ENCODE assay signal across 16 cellular contexts in genomic region chr3:49790626-49791411, GRCh38. TPM values are rescaled to one million over a fixed set of nuclear protein-coding genes. Genes with fewer than 3 reads are reported as not detected.
DNase-seq lines count a peak whose midpoint lies in the region; ATAC-seq and TF ChIP-seq lines count a peak whose summit lies in the region.
"Had no signal": no experiment of that assay in that cellular context is flagged by ENCODE, and none has a peak within 500 bp of the region (broad histone marks: within the 10 kb centered on the region; RNA-seq: fewer than 3 reads in every experiment).

No MANE protein-coding gene starts in this region.

- H3K9me3 Mint-ChIP-seq in chondrocyte (ENCODE audit: low read depth) (no peaks in the 10 kb centered on the region), nephron progenitor cell (no peaks in the 10 kb centered on the region)
- H3K9me3 Mint-ChIP-seq: activated CD8-positive, alpha-beta T cell treated with anti-CD3 and anti-CD28 coated beads for 36 hours; H9 had no signal

- H3K36me3 ChIP-seq in BLaER1 treated with 17β-estradiol and CSF1 and Interleukin-3, amounts not matched to agents 10 nM and 100 nM = no peaks in the 10 kb centered on the region
- no peaks in the 10 kb centered on the region for H3K36me3 ChIP-seq in HEK293 (ENCODE audit: control insufficient read depth in 2 of 2, insufficient read depth in 1 of 2, low read length in 2 of 2)

- no peak overlapping the region for H3K27ac ChIP-seq in BLaER1 treated with 17β-estradiol and CSF1 and Interleukin-3, amounts not matched to agents 10 nM and 100 nM
- H3K27ac ChIP-seq in HEK293 (ENCODE audit: extremely low read depth, low read depth, low read length) = no peak overlapping the region

- H3K4me1 ChIP-seq in BLaER1 treated with 17β-estradiol and CSF1 and Interleukin-3, amounts not matched to agents 10 nM and 100 nM = peaks cover 10 to 33% (median 29%) of the 10 kb centered on the region in 10 experiments
- no peaks in the 10 kb centered on the region for H3K4me1 ChIP-seq in HEK293 (ENCODE audit: control insufficient read depth, insufficient read depth, low read length)

- H3K27me3 Mint-ChIP-seq in chondrocyte (ENCODE audit: low read depth) (no peaks in the 10 kb centered on the region), nephron progenitor cell (ENCODE audit: low read depth, poor library complexity) (peaks cover 10% of the 10 kb centered on the region)

- H3K27ac Mint-ChIP-seq in chondrocyte (ENCODE audit: unreplicated experiment) (no peak overlapping the region), nephron progenitor cell (peak overlapping the region; percentile 16)
- H3K27ac Mint-ChIP-seq: activated CD8-positive, alpha-beta T cell treated with anti-CD3 and anti-CD28 coated beads for 36 hours; H9 had no signal

- no peaks in the 10 kb centered on the region for H3K27me3 ChIP-seq in BLaER1 treated with 17β-estradiol and CSF1 and Interleukin-3, amounts not matched to agents 10 nM and 100 nM

- CTCF ChIA-PET in HEK293 (lab: Yijun Ruan, JAX) = interaction anchor here (0.6 to 1.7 kb wide), 2 partner anchors 11 to 456 kb away, joined by 4 read pairs; no protein-coding TSS in a partner anchor

- H3K4me1 Mint-ChIP-seq in chondrocyte (ENCODE audit: low read depth) = peaks cover 9% of the 10 kb centered on the region
- H3K4me1 Mint-ChIP-seq in nephron progenitor cell = peaks cover 26% of the 10 kb centered on the region

- H3K4me2 ChIP-seq in BLaER1 treated with 17β-estradiol and CSF1 and Interleukin-3, amounts not matched to agents 10 nM and 100 nM = peak overlapping the region in 7 of 11 experiments; percentile 12 to 59 (median 26); a peak in 8 of 22 replicates

- no peaks in the 10 kb centered on the region; a peak in 2 of 22 replicates for H4K20me1 ChIP-seq in BLaER1 treated with 17β-estradiol and CSF1 and Interleukin-3, amounts not matched to agents 10 nM and 100 nM

- H3K36me3 Mint-ChIP-seq in chondrocyte (ENCODE audit: low read depth) (no peaks in the 10 kb centered on the region), nephron progenitor cell (ENCODE audit: low read depth) (no peaks in the 10 kb centered on the region)

- POLR2A ChIA-PET in HEK293 (lab: Yijun Ruan, JAX) = no interaction called here

- peak; percentile 54 for DNase-seq in chondrocyte (ENCODE audit: low spot score)
- no peak for DNase-seq in nephron progenitor cell
- DNase-seq in AG08395 (ENCODE audit: low spot score) = no peak
- DNase-seq in NCI-H526 treated with DMSO at 0.1 percent for 48 hours (lab: John Stamatoyannopoulos, UW) = no peak
- DNase-seq in foreskin fibroblast = no peak
- DNase-seq: amniotic stem cell; left colon; stimulated activated CD4-positive, alpha-beta T cell treated with anti-CD3 and anti-CD28 coated beads, Interleukin-2, amount 100 ng/mL, for 48 hours had no signal

- no peak overlapping the region for H3K4me3 Mint-ChIP-seq in chondrocyte (ENCODE audit: unreplicated experiment)
- no peak overlapping the region for H3K4me3 Mint-ChIP-seq in nephron progenitor cell
- H3K4me3 Mint-ChIP-seq: activated CD8-positive, alpha-beta T cell treated with anti-CD3 and anti-CD28 coated beads for 36 hours; H9 had no signal

- no peak overlapping the region for H3K9ac ChIP-seq in BLaER1 treated with 17β-estradiol and CSF1 and Interleukin-3, amounts not matched to agents 10 nM and 100 nM

- no peak for ATAC-seq in GM21360 (IDR thresholded peaks at IDR 0.05; ENCODE audit: unreplicated experiment)
- ATAC-seq: left colon had no signal

- no peaks in the 10 kb centered on the region for H3K9me3 ChIP-seq in BLaER1 treated with 17β-estradiol and CSF1 and Interleukin-3, amounts not matched to agents 10 nM and 100 nM (replicated peaks in 1 of 11)
- H3K9me3 ChIP-seq in HEK293 (ENCODE audit: control insufficient read depth, insufficient read depth, low read depth, low read length) = no peaks in the 10 kb centered on the region

- H3K4me3 ChIP-seq in BLaER1 treated with 17β-estradiol and CSF1 and Interleukin-3, amounts not matched to agents 10 nM and 100 nM = no peak overlapping the region
- H3K4me3 ChIP-seq in HEK293 (ENCODE audit: low read depth, low read length) = no peak overlapping the region
- no peak overlapping the region for H3K4me3 ChIP-seq in foreskin fibroblast (ENCODE audit: low read depth in 1 of 2, low read length in 2 of 2)

- TF ChIP-seq CTCF in HEK293 (tag by site-specific recombination; IDR thresholded peaks at IDR 0.05) (no peak), chondrocyte (IDR thresholded peaks at IDR 0.05) (no peak), nephron progenitor cell (IDR thresholded peaks at IDR 0.05) (no peak), foreskin fibroblast (IDR thresholded peaks at IDR 0.05; ENCODE audit: low read depth, low read length) (no peak)

TF ChIP-seq in HEK293, 187 proteins besides CTCF, POLR2A, EP300 and RAD21:
- TF ChIP-seq MEIS1 (CRISPR knock-in tag; IDR thresholded peaks at IDR 0.05; ENCODE audit: borderline replicate concordance) (peak; percentile 91), ZNF175 (tag by site-specific recombination; IDR thresholded peaks at IDR 0.05) (no peak), SP7 (tag by site-specific recombination; IDR thresholded peaks at IDR 0.05) (peak; percentile 18; the same call in 1 of the 2 replicates)

RNA-seq across cellular contexts. Expression of gene IP6K1, which starts 4.5 kb away (rescaled TPM):
- 38.9 to 44.4 TPM (median 40.1 TPM) in 3 replicates for total RNA-seq in chondrocyte

RNA-seq across cellular contexts. Expression of gene CDHR4, which starts 8.9 kb away (rescaled TPM):
- not detected in 3 replicates for total RNA-seq in chondrocyte
- total RNA-seq: activated CD8-positive, alpha-beta T cell treated with anti-CD3 and anti-CD28 coated beads for 36 hours; H9; mononuclear cell; osteocyte; subcutaneous adipose tissue had no signal

RNA-seq across cellular contexts. Expression of gene INKA1, which starts 12.2 kb away (rescaled TPM):
- total RNA-seq in chondrocyte = 4.1 to 7.9 TPM (median 7.9 TPM) in 3 replicates

RNA-seq across cellular contexts. Expression of gene UBA7, which starts 22.9 kb away (rescaled TPM):
- 25.6 to 45.3 TPM (median 26.3 TPM) in 3 replicates for total RNA-seq in chondrocyte
